In the genomic region with DNA sequence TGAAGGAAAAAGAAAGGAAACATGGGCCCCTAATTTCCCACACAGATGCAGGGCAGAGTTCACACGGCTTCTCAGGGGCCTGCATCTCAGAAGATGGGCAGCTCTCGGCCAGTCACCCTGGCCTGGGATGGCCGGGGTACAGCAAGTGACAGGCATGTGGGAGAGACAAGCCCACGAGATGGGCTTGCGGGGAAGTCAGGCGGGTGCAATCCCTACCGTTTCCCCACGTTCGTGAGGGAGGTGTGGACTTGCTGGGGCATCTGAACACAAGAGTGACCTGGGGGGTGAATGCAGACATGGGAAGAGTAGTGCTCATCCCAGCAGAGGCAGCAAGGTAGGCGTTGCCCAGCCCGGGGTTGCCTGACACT, we compare ENCODE assay signal across 22 cellular contexts. TPM values are rescaled to one million over a fixed set of nuclear protein-coding genes. Genes with fewer than 3 reads are reported as not detected.
DNase-seq lines count a peak whose midpoint lies in the region; ATAC-seq, FAIRE-seq and TF ChIP-seq lines count a peak whose summit lies in the region.
"Had no signal": no experiment of that assay in that cellular context is flagged by ENCODE, and none has a peak within 500 bp of the region (broad histone marks: within the 10 kb centered on the region; RNA-seq: fewer than 3 reads in every experiment).

No MANE protein-coding gene starts in this region.

- H3K9me3 ChIP-seq in mucosa of descending colon = no peaks in the 10 kb centered on the region
- H3K9me3 ChIP-seq: A549; BE2C; BLaER1 treated with 17β-estradiol and CSF1 and Interleukin-3, amounts not matched to agents 10 nM and 100 nM had no signal

- no peak for TF ChIP-seq CTCF in mucosa of descending colon (IDR thresholded peaks at IDR 0.05)

- intact Hi-C loops in cardiac septum (cut with DNase I) (no loop called here), left ventricle myocardium superior (cut with micrococcal nuclease) (no loop called here), sciatic nerve (cut with DNase I) (no loop called here), mucosa of descending colon (cut with DNase I, micrococcal nuclease) (no loop called here)

- no peak for ATAC-seq in left ventricle myocardium superior
- no peak for ATAC-seq in sciatic nerve
- no peak for ATAC-seq in GM18519 (IDR thresholded peaks at IDR 0.05; ENCODE audit: low FRiP score, unreplicated experiment)
- no peak for ATAC-seq in mucosa of descending colon
- ATAC-seq: A549, GM12878 had no signal

- no peak overlapping the region for H3K4me3 ChIP-seq in mucosa of descending colon
- H3K4me3 ChIP-seq: A549; BLaER1 treated with 17β-estradiol and CSF1 and Interleukin-3, amounts not matched to agents 10 nM and 100 nM; GM12878 had no signal

- peak; percentile 91 for FAIRE-seq in urothelium cell line (lab: Jason Lieb, UNC)
- FAIRE-seq: A549, GM12878, H54 had no signal

- peak; percentile 20 for DNase-seq in cardiac septum (ENCODE audit: low spot score)
- DNase-seq in left ventricle myocardium superior = no peak
- peak; percentile 37 for DNase-seq in sciatic nerve (ENCODE audit: low spot score)
- no peak for DNase-seq in urothelium cell line (ENCODE audit: low spot score)
- no peak for DNase-seq in mucosa of descending colon
- DNase-seq: 8988T; ACHN; AML-193; BE2C; CD4-positive, alpha-beta T cell; CD8-positive, alpha-beta memory T cell; DMS 273 treated with DMSO at 0.1 percent for 48 hours; DMS79; EL; GDM1; GOT3; HCEC 1CT had no signal

- no peaks in the 10 kb centered on the region for H3K4me1 ChIP-seq in mucosa of descending colon (ENCODE audit: low read depth)
- H3K4me1 ChIP-seq: A549, BE2C had no signal

- no peaks in the 10 kb centered on the region for H3K36me3 ChIP-seq in mucosa of descending colon (ENCODE audit: low read depth)
- H3K36me3 ChIP-seq: BE2C; BLaER1 treated with 17β-estradiol and CSF1 and Interleukin-3, amounts not matched to agents 10 nM and 100 nM had no signal

RNA-seq across cellular contexts. Expression of a gene that starts 58.7 kb away (rescaled TPM):
- 1.3 TPM for total RNA-seq in cardiac septum
- 4.0 TPM for total RNA-seq in left ventricle myocardium superior
- total RNA-seq in sciatic nerve = 11.2 TPM
- total RNA-seq in mucosa of descending colon = 1 to 10 TPM in 2 of 3 donors, under 1 TPM in 1; 0.58 to 8.5 (median 2.0) TPM

Comparison
In these comparisons a context has a peak if more than half of its experiments do, and no peak if none do; other contexts are left out.
1. DNase-seq: peak in cardiac septum (single experiment) and sciatic nerve (single experiment); none in left ventricle myocardium superior (single experiment), urothelium cell line (single experiment) and mucosa of descending colon (0 of 3).